Comparison of ENCODE assay signal across 15 cellular contexts in genomic region chr6:149859368-149859767, GRCh38. TPM values are rescaled to one million over a fixed set of nuclear protein-coding genes. Genes with fewer than 3 reads are reported as not detected.
A peak's percentile ranks its signal among the peaks of the same experiment; 100 is the strongest.
DNase-seq lines count a peak whose midpoint lies in the region; ATAC-seq and TF ChIP-seq lines count a peak whose summit lies in the region.
"Had no signal": no experiment of that assay in that cellular context is flagged by ENCODE, and none has a peak within 500 bp of the region (broad histone marks: within the 10 kb centered on the region; RNA-seq: fewer than 3 reads in every experiment).

No MANE protein-coding gene starts in this region.

- POLR2A ChIA-PET in PC-9 (lab: Charles Lee; ENCODE audit: unreplicated experiment) = no interaction called here

- H3K4me3 ChIP-seq in GM23248 (no peak overlapping the region), PC-9 (no peak overlapping the region), esophagus squamous epithelium (no peak overlapping the region), psoas muscle (no peak overlapping the region), BE2C (ENCODE audit: low read depth, low read length) (no peak overlapping the region)
- H3K4me3 ChIP-seq: BLaER1 treated with 17β-estradiol and CSF1 and Interleukin-3, amounts not matched to agents 10 nM and 100 nM had no signal

- H3K27me3 ChIP-seq in GM23248 (replicated peaks; ENCODE audit: insufficient read depth) (no peaks in the 10 kb centered on the region), PC-9 (ENCODE audit: insufficient read depth, low read depth) (no peaks in the 10 kb centered on the region), esophagus squamous epithelium (no peaks in the 10 kb centered on the region), psoas muscle (ENCODE audit: insufficient read depth in 3 of 3, low read length in 2 of 3) (no peaks in the 10 kb centered on the region), BE2C (no peaks in the 10 kb centered on the region)

- no peak for TF ChIP-seq POLR2A in esophagus squamous epithelium (IDR thresholded peaks at IDR 0.05)

- H2AFZ ChIP-seq in GM23248 (no peak overlapping the region), PC-9 (no peak overlapping the region)

- H3K4me1 ChIP-seq in GM23248 (ENCODE audit: insufficient read depth) (peaks cover 65% of the 10 kb centered on the region), PC-9 (replicated peaks; ENCODE audit: insufficient read depth) (peaks cover 83% of the 10 kb centered on the region), esophagus squamous epithelium (peaks cover 26 to 90% (median 32%) of the 10 kb centered on the region in 3 donors), psoas muscle (peaks cover 47% of the 10 kb centered on the region), BE2C (0 out of 2 replicates have a peak, but pooled peaks cover 3% of the 10 kb centered on the region)

- in situ Hi-C loops in GM23248 (cut with MboI) = no loop called here

- H3K4me2 ChIP-seq in GM23248 (ENCODE audit: unreplicated experiment) (peak overlapping the region; percentile 34), PC-9 (peak overlapping the region; percentile 81)

- H3K36me3 ChIP-seq in GM23248 (ENCODE audit: low read depth) = no peaks in the 10 kb centered on the region
- no peaks in the 10 kb centered on the region for H3K36me3 ChIP-seq in PC-9 (ENCODE audit: low read depth)
- no peaks in the 10 kb centered on the region for H3K36me3 ChIP-seq in esophagus squamous epithelium
- H3K36me3 ChIP-seq in psoas muscle (ENCODE audit: insufficient read depth in 1 of 2, low read depth in 1 of 2) = no peaks in the 10 kb centered on the region
- H3K36me3 ChIP-seq in BE2C = no peaks in the 10 kb centered on the region
- H3K36me3 ChIP-seq: BLaER1 treated with 17β-estradiol and CSF1 and Interleukin-3, amounts not matched to agents 10 nM and 100 nM had no signal

- H3K9me3 ChIP-seq in GM23248 (ENCODE audit: low read depth) (no peaks in the 10 kb centered on the region), PC-9 (ENCODE audit: insufficient read depth, low read depth) (no peaks in the 10 kb centered on the region), esophagus squamous epithelium (no peaks in the 10 kb centered on the region), psoas muscle (no peaks in the 10 kb centered on the region), BE2C (no peaks in the 10 kb centered on the region)
- H3K9me3 ChIP-seq: BLaER1 treated with 17β-estradiol and CSF1 and Interleukin-3, amounts not matched to agents 10 nM and 100 nM had no signal

- peak; percentile 90 for DNase-seq in GM23248
- peak in 1 of 2 experiments; percentile 74 for DNase-seq in PC-9
- DNase-seq in esophagus squamous epithelium (lab: John Stamatoyannopoulos, UW) = no peak
- no peak for DNase-seq in psoas muscle
- no peak for DNase-seq in epidermal melanocyte (ENCODE audit: insufficient read length, low spot score)
- no peak for DNase-seq in NCI-H2227 treated with DMSO at 0.1 percent for 48 hours (lab: John Stamatoyannopoulos, UW)
- no peak for DNase-seq in BE2C
- DNase-seq in GF-D8 (lab: John Stamatoyannopoulos, UW) = no peak
- DNase-seq: activated CD4-positive, alpha-beta T cell treated with anti-CD3 and anti-CD28 coated beads, Interleukin-2, amount 10 ng/mL, durations not matched to agents 7 days and 5 days; activated effector memory CD4-positive, alpha-beta T cell treated with anti-CD3 and anti-CD28 coated beads, Interleukin-2, amount 50 U/mL, for 16 hours; NCI-H187 treated with DMSO at 0.1 percent for 48 hours; retina; stimulated activated naive CD8-positive, alpha-beta T cell treated with anti-CD3 and anti-CD28 coated beads, Interleukin-15, Interleukin-2, amounts not matched to agents 100 U/mL and 50 U/mL, for 24 hours had no signal

- H3F3A ChIP-seq in GM23248 (ENCODE audit: insufficient read depth) (peaks cover 54% of the 10 kb centered on the region), PC-9 (ENCODE audit: insufficient read depth, low read depth) (peaks cover 51% of the 10 kb centered on the region)

- no peak for TF ChIP-seq CTCF in PC-9 (conservative IDR thresholded peaks at IDR 0.05)
- no peak for TF ChIP-seq CTCF in esophagus squamous epithelium (IDR thresholded peaks at IDR 0.05)
- TF ChIP-seq CTCF in psoas muscle (IDR thresholded peaks at IDR 0.05) = no peak
- TF ChIP-seq CTCF in BE2C (IDR thresholded peaks at IDR 0.05; ENCODE audit: low read depth, low read length) = no peak

- BruUV-seq in PC-9 (replicated peaks; lab: Mats Ljungman, UMichigan) = no TSS peak

- ATAC-seq in psoas muscle = peak in 2 of 4 donors; percentile 13 to 32
- ATAC-seq: stimulated activated naive CD8-positive, alpha-beta T cell treated with anti-CD3 and anti-CD28 coated beads, Interleukin-15, Interleukin-2, amounts not matched to agents 100 U/mL and 50 U/mL, for 24 hours had no signal

- CTCF ChIA-PET in PC-9 (lab: Charles Lee) = no interaction called here

- H3K9ac ChIP-seq in GM23248 = peak overlapping the region; percentile 47
- H3K9ac ChIP-seq: BLaER1 treated with 17β-estradiol and CSF1 and Interleukin-3, amounts not matched to agents 10 nM and 100 nM had no signal

- H3K79me2 ChIP-seq in GM23248 (ENCODE audit: insufficient read depth) (peaks cover 69% of the 10 kb centered on the region), PC-9 (ENCODE audit: low read depth) (peaks cover 68% of the 10 kb centered on the region)

- intact Hi-C loops in PC-9 (cut with micrococcal nuclease; ENCODE audit: unreplicated experiment) (no loop called here), esophagus squamous epithelium (cut with DNase I) (no loop called here), psoas muscle (cut with DNase I) (no loop called here)

- H4K20me1 ChIP-seq in GM23248 (ENCODE audit: insufficient read depth) (no peaks in the 10 kb centered on the region), PC-9 (ENCODE audit: insufficient read depth) (no peaks in the 10 kb centered on the region)

- 54 to 55% methylated on average over 7 of the region's 7 CpGs for WGBS in GM23248 (ENCODE audit: low coverage in 1 of 2, low lambda C conversion rate in 2 of 2, missing lambda C conversion rate in 2 of 2), 2 experiments
- WGBS in esophagus squamous epithelium, 2 donors = 32 to 70% methylated on average over 3 to 7 of the region's 7 CpGs
- 40 to 48% (median 42%) methylated on average over 7 of the region's 7 CpGs for WGBS in psoas muscle, 3 donors

- H3K9me2 ChIP-seq in GM23248 (ENCODE audit: insufficient read depth) = no peaks in the 10 kb centered on the region
- H3K9me2 ChIP-seq in PC-9 (ENCODE audit: insufficient read depth) = no peaks in the 10 kb centered on the region

- H3K27ac ChIP-seq in GM23248 (peak overlapping the region; percentile 79), PC-9 (peak overlapping the region; percentile 75), esophagus squamous epithelium (peak overlapping the region in 3 of 4 donors; percentile 23 to 49 (median 41)), psoas muscle (peak overlapping the region; percentile 60)
- H3K27ac ChIP-seq: BLaER1 treated with 17β-estradiol and CSF1 and Interleukin-3, amounts not matched to agents 10 nM and 100 nM had no signal

RNA-seq across cellular contexts. Expression of gene LRP11, which starts 4.8 kb away (rescaled TPM):
- 108 and 168 TPM in 2 replicates for total RNA-seq in GM23248 (2014; rRNA removed; shearing (Covaris generic))
- 44.9 and 50.3 TPM in 2 replicates for polyA plus RNA-seq in GM23248 (2016; fragmentation: Nextera tagmentation; extraction: Ambion mirVana)
- 33.8 and 38.6 TPM in 2 replicates for total RNA-seq in PC-9 (2021)
- total RNA-seq in esophagus squamous epithelium = 10 to 100 TPM; 40.2 to 74.9 (median 58.4) TPM
- 10 to 100 TPM in 2 of 4 donors, 1 to 10 TPM in 2; 7.9 to 29.6 (median 10.2) TPM for total RNA-seq in psoas muscle
- 1 to 10 TPM; 1.6 to 3.2 (median 2.5) TPM for polyA plus RNA-seq in psoas muscle
- polyA plus RNA-seq in BE2C (2012; ENCODE audit: insufficient read depth, insufficient read length, low read depth) = 4.3 TPM

RNA-seq across cellular contexts. Expression of gene RAET1E, which starts 38.5 kb away (rescaled TPM):
- 8.6 and 10.4 TPM in 2 replicates for total RNA-seq in GM23248 (2014; rRNA removed; shearing (Covaris generic))
- 8.1 and 8.8 TPM in 2 replicates for polyA plus RNA-seq in GM23248 (2016; fragmentation: Nextera tagmentation; extraction: Ambion mirVana)
- 0.20 TPM in 1 of 2 replicates, not detected in the other for total RNA-seq in PC-9 (2021)
- 10 to 100 TPM; 50.1 to 90.1 (median 67.9) TPM for total RNA-seq in esophagus squamous epithelium
- total RNA-seq in psoas muscle = 1 to 10 TPM; 1.4 to 6.2 (median 3.9) TPM
- 10 to 100 TPM in 1 of 3 donors, under 1 TPM in 2; 0.04 to 17.2 (median 0.31) TPM for polyA plus RNA-seq in psoas muscle
- polyA plus RNA-seq in BE2C (2012; ENCODE audit: insufficient read depth, insufficient read length, low read depth) = not detected
- total RNA-seq: activated CD4-positive, alpha-beta T cell treated with anti-CD3 and anti-CD28 coated beads, Interleukin-2, amount 10 ng/mL, durations not matched to agents 7 days and 5 days; mononuclear cell had no signal
